27 cellular contexts compared by ENCODE assay signal in the genomic region with DNA sequence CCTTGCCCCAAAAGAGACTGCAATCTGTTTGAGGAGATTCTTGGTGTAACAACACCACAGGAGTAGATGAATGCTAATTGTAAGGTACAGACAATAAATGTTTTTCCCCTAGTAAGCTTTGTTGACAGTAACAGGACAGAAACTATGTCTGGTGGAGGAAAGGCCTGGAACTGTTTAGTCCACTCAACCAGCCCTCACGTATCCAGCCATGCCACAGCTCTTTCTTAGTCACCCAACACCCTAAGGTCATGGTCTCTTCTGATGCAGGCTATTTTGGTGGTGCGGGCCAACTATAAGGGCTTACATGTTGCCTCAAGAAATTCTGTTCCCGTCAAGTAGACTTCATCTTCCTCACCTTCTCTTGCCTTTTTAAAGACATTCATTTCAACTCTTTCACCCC.
"Had no signal": no experiment of that assay in that cellular context is flagged by ENCODE, and none has a peak within 500 bp of the region (broad histone marks: within the 10 kb centered on the region; RNA-seq: fewer than 3 reads in every experiment).

No MANE protein-coding gene starts in this region.

- H3K4me1 Mint-ChIP-seq: immature natural killer cell; natural killer cell; stimulated activated memory B cell treated with anti-CD40 and anti-IgM and Interleukin-4, amounts not matched to agents 10 μg/mL and 1 μg/mL and 100 μg/mL, for 72 hours had no signal

- H3K27me3 Mint-ChIP-seq: stimulated activated memory B cell treated with anti-CD40 and anti-IgM and Interleukin-4, amounts not matched to agents 10 μg/mL and 1 μg/mL and 100 μg/mL, for 72 hours had no signal

- H3K9me3 Mint-ChIP-seq: natural killer cell; stimulated activated memory B cell treated with anti-CD40 and anti-IgM and Interleukin-4, amounts not matched to agents 10 μg/mL and 1 μg/mL and 100 μg/mL, for 72 hours had no signal

- H3K4me1 ChIP-seq: lower lobe of right lung, psoas muscle, sigmoid colon, testis, tibial artery, upper lobe of left lung had no signal

- H3K36me3 ChIP-seq: heart right ventricle, lower lobe of right lung, ovary, sigmoid colon, tibial artery, upper lobe of left lung had no signal

- H3K27ac Mint-ChIP-seq: immature natural killer cell; natural killer cell; stimulated activated memory B cell treated with anti-CD40 and anti-IgM and Interleukin-4, amounts not matched to agents 10 μg/mL and 1 μg/mL and 100 μg/mL, for 72 hours had no signal

- H3K4me3 Mint-ChIP-seq: immature natural killer cell; natural killer cell; stimulated activated memory B cell treated with anti-CD40 and anti-IgM and Interleukin-4, amounts not matched to agents 10 μg/mL and 1 μg/mL and 100 μg/mL, for 72 hours had no signal

- DNase-seq: dorsolateral prefrontal cortex; effector CD4-positive, alpha-beta T cell; foreskin melanocyte; glutamatergic neuron; heart right ventricle; hippocampal formation; immature natural killer cell; islet precursor cell; kidney glomerular epithelial cell; left ventricle myocardium superior; lower lobe of right lung; natural killer cell; occipital lobe; ovary; posterior cingulate gyrus; psoas muscle; right cardiac atrium; sigmoid colon; stimulated activated CD4-positive, alpha-beta T cell treated with anti-CD3 and anti-CD28 coated beads, Interleukin-2, amount 100 ng/mL, for 24 hours; stimulated activated CD4-positive, alpha-beta T cell treated with anti-CD3 and anti-CD28 coated beads, Interleukin-4, amount 100 ng/mL, for 24 hours; stimulated activated naive CD8-positive, alpha-beta T cell treated with anti-CD3 and anti-CD28 coated beads, Interleukin-15, Interleukin-2, amounts not matched to agents 100 U/mL and 50 U/mL, for 24 hours; substantia nigra; testis; tibial artery; upper lobe of left lung had no signal

- H3K36me3 Mint-ChIP-seq: immature natural killer cell; natural killer cell; stimulated activated memory B cell treated with anti-CD40 and anti-IgM and Interleukin-4, amounts not matched to agents 10 μg/mL and 1 μg/mL and 100 μg/mL, for 72 hours had no signal

- ATAC-seq: esophagus mucosa; left ventricle myocardium superior; natural killer cell; psoas muscle; stimulated activated memory B cell treated with anti-CD40 and anti-IgM and Interleukin-4, amounts not matched to agents 10 μg/mL and 1 μg/mL and 100 μg/mL, for 72 hours; stimulated activated naive CD8-positive, alpha-beta T cell treated with anti-CD3 and anti-CD28 coated beads, Interleukin-15, Interleukin-2, amounts not matched to agents 100 U/mL and 50 U/mL, for 24 hours had no signal

- H3K27ac ChIP-seq: dorsolateral prefrontal cortex, heart right ventricle, lower lobe of right lung, ovary, psoas muscle, sigmoid colon, testis, tibial artery, upper lobe of left lung had no signal

- H3K4me3 ChIP-seq: dorsolateral prefrontal cortex, heart right ventricle, lower lobe of right lung, ovary, psoas muscle, sigmoid colon, testis, tibial artery, upper lobe of left lung had no signal

- H3K9me3 ChIP-seq: heart right ventricle, lower lobe of right lung, ovary, psoas muscle, sigmoid colon, testis, tibial artery, upper lobe of left lung had no signal

- H3K27me3 ChIP-seq: heart right ventricle, ovary, sigmoid colon, testis, tibial artery, upper lobe of left lung had no signal
